ENCODE assay signal across 10 cellular contexts in the genomic region with DNA sequence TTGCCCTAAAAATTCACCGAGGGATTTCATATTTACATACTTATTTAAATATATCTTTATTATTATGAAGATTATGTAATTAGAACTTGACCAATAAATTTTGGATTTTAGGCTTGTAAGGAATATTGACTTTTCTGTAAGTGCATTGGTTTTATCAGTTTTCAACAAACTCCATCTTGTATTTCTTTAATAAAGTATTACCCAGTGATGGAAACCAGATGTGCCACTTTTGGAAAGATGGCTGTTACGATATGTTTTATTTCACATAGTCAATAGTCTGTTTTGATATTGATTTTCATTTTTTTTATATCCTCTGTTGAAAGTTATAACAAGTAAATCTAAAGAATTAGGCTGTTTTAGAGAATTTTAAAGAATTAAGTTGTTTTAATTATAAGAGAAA. TPM values are rescaled to one million over a fixed set of nuclear protein-coding genes. Genes with fewer than 3 reads are reported as not detected.
DNase-seq lines count a peak whose midpoint lies in the region; ATAC-seq, FAIRE-seq and TF ChIP-seq lines count a peak whose summit lies in the region.
"Had no signal": no experiment of that assay in that cellular context is flagged by ENCODE, and none has a peak within 500 bp of the region (broad histone marks: within the 10 kb centered on the region; RNA-seq: fewer than 3 reads in every experiment).

No MANE protein-coding gene starts in this region.

- H3K27ac Mint-ChIP-seq in progenitor cell of endocrine pancreas = no peak overlapping the region

- H3K9me3 ChIP-seq in colonic mucosa (no peaks in the 10 kb centered on the region), upper lobe of left lung (peaks cover 0 to 5% (median under 1%) of the 10 kb centered on the region in 4 donors)

- H3K4me1 ChIP-seq in colonic mucosa (peaks cover 13% of the 10 kb centered on the region), upper lobe of left lung (peaks cover 22 to 58% (median 24%) of the 10 kb centered on the region in 4 donors)

- H3K27ac ChIP-seq in colonic mucosa (no peak overlapping the region), upper lobe of left lung (no peak overlapping the region)

- no peaks in the 10 kb centered on the region for H3K27me3 ChIP-seq in colonic mucosa
- H3K27me3 ChIP-seq in upper lobe of left lung = no peaks in the 10 kb centered on the region

- H3K9ac ChIP-seq in colonic mucosa (ENCODE audit: low read depth in 2 of 2, low read length in 2 of 2) = no peak overlapping the region

- TF ChIP-seq CTCF in colonic mucosa (IDR thresholded peaks at IDR 0.05) (no peak), progenitor cell of endocrine pancreas (IDR thresholded peaks at IDR 0.05; ENCODE audit: unreplicated experiment) (no peak), upper lobe of left lung (IDR thresholded peaks at IDR 0.05) (no peak)

- H3K4me3 ChIP-seq in colonic mucosa = peak overlapping the region; percentile 98
- H3K4me3 ChIP-seq in upper lobe of left lung = peak overlapping the region in 2 of 4 donors; percentile 76 to 87

- H3K27me3 Mint-ChIP-seq in progenitor cell of endocrine pancreas = no peaks in the 10 kb centered on the region
- H3K27me3 Mint-ChIP-seq: stimulated activated naive CD8-positive, alpha-beta T cell treated with anti-CD3 and anti-CD28 coated beads, Interleukin-15, amount 100 ng/mL, for 72 hours had no signal

- no peaks in the 10 kb centered on the region for H3K36me3 Mint-ChIP-seq in progenitor cell of endocrine pancreas (ENCODE audit: insufficient read depth)

- intact Hi-C loops in colonic mucosa (cut with DNase I) = no loop called here

- H3K4me1 Mint-ChIP-seq in progenitor cell of endocrine pancreas (ENCODE audit: low read depth) = peaks cover 11% of the 10 kb centered on the region

- 78 to 79% methylated on average over 2 of the region's 2 CpGs for WGBS in upper lobe of left lung, 2 donors

- H3K9me3 Mint-ChIP-seq in progenitor cell of endocrine pancreas (ENCODE audit: low read depth) = peaks cover 5% of the 10 kb centered on the region

- ATAC-seq in upper lobe of left lung (ENCODE audit: low FRiP score in 2 of 2) = no peak
- no peak for ATAC-seq in GM18517 (IDR thresholded peaks at IDR 0.05; ENCODE audit: unreplicated experiment)
- ATAC-seq: stimulated activated naive CD8-positive, alpha-beta T cell treated with anti-CD3 and anti-CD28 coated beads, Interleukin-15, amount 100 ng/mL, for 72 hours had no signal

- TF ChIP-seq POLR2A in upper lobe of left lung (IDR thresholded peaks at IDR 0.05) = no peak

- no peak for TF ChIP-seq EP300 in upper lobe of left lung (IDR thresholded peaks at IDR 0.05)

- DNase-seq in NCI-H69 (lab: John Stamatoyannopoulos, UW) (peak; percentile 19), colonic mucosa (no peak), progenitor cell of endocrine pancreas (ENCODE audit: low spot score, unreplicated experiment) (no peak), upper lobe of left lung (no peak), epidermal melanocyte (ENCODE audit: insufficient read length, low spot score) (no peak), activated gamma-delta T cell treated with Interleukin-2 at 50 U/mL for 16 hours (no peak)
- DNase-seq: activated CD4-positive, alpha-beta T cell treated with anti-CD3 and anti-CD28 coated beads for 1 hour; stimulated activated naive CD8-positive, alpha-beta T cell treated with anti-CD3 and anti-CD28 coated beads, Interleukin-15, amount 100 ng/mL, for 72 hours had no signal

- FAIRE-seq in G401.6 (lab: Jason Lieb, UNC) = peak; percentile 75

- H3K4me3 Mint-ChIP-seq in progenitor cell of endocrine pancreas (ENCODE audit: low read depth) = peak overlapping the region; percentile 42

- H3K36me3 ChIP-seq in colonic mucosa = no peaks in the 10 kb centered on the region
- H3K36me3 ChIP-seq in upper lobe of left lung = peaks cover 0 to 10% (median 0%) of the 10 kb centered on the region in 4 donors

RNA-seq across cellular contexts. Expression of a gene that starts 1.8 kb away (rescaled TPM):
- 10 to 100 TPM; 50.4 to 53.0 TPM for total RNA-seq in colonic mucosa
- total RNA-seq in progenitor cell of endocrine pancreas = 50.2 and 53.1 TPM in 2 replicates
- 100 to 1,000 TPM in 2 of 6 donors, 10 to 100 TPM in 4; 43.5 to 129 (median 64.2) TPM for total RNA-seq in upper lobe of left lung
